Comparison of ENCODE assay signal across 25 cellular contexts in the genomic region with DNA sequence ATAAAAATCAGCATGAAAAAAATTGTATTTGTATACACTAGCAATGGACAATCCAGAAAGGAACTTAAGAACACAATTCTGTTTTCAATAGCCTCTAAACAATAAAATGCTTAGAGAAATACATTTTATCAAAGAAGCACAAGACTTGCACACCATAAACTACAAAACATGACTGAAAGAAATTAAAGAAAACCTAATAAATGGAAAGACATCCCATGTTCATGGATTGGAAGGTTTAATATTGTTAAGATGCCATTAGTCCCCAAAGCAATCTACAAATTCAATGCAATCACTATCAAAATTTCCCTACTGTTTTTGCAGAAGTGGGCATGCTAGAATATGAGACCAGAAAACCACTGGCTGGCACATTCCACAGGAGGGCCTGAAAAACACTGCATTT.
"Had no signal": no experiment of that assay in that cellular context is flagged by ENCODE, and none has a peak within 500 bp of the region (broad histone marks: within the 10 kb centered on the region; RNA-seq: fewer than 3 reads in every experiment).

No MANE protein-coding gene starts in this region.

- FAIRE-seq: urothelium cell line had no signal

- H3K36me3 ChIP-seq: stomach, suprapubic skin, thoracic aorta, thyroid gland, tibial artery, tibial nerve, transverse colon, upper lobe of left lung, upper lobe of right lung, uterus, vagina had no signal

- H3K4me1 ChIP-seq: stomach, suprapubic skin, testis, thyroid gland, tibial nerve, transverse colon, upper lobe of left lung, upper lobe of right lung, uterus, vagina had no signal

- H3K4me3 ChIP-seq: stomach, suprapubic skin, testis, thoracic aorta, thyroid gland, tibial artery, tibial nerve, transverse colon, upper lobe of left lung, upper lobe of right lung, uterus, vagina had no signal

- H3K9me3 ChIP-seq: suprapubic skin, testis, thoracic aorta, thyroid gland, upper lobe of right lung, vagina had no signal

- H3K27ac ChIP-seq: stomach, suprapubic skin, testis, thoracic aorta, thyroid gland, tibial artery, tibial nerve, transverse colon, upper lobe of left lung, upper lobe of right lung, uterus, vagina had no signal

- DNase-seq: stimulated activated CD4-positive, alpha-beta T cell treated with anti-CD3 and anti-CD28 coated beads, Interleukin-2, amount 100 ng/mL, for 48 hours; stimulated activated CD4-positive, alpha-beta T cell treated with anti-CD3 and anti-CD28 coated beads, Interleukin-4, amount 100 ng/mL, for 1 hour; stimulated activated CD4-positive, alpha-beta T cell treated with anti-CD3 and anti-CD28 coated beads, Interleukin-4, amount 100 ng/mL, for 24 hours; stimulated activated CD4-positive, alpha-beta T cell treated with anti-CD3 and anti-CD28 coated beads, Interleukin-4, amount 100 ng/mL, for 4 hours; stimulated activated CD8-positive, alpha-beta memory T cell treated with anti-CD3 and anti-CD28 coated beads, Interleukin-4, amount 100 ng/mL, for 48 hours; stimulated activated naive B cell treated with anti-CD40 and anti-IgM and Interleukin-4, amounts not matched to agents 10 μg/mL and 1 μg/mL and 100 μg/mL, for 72 hours; stimulated activated naive CD4-positive, alpha-beta T cell; stimulated activated naive CD4-positive, alpha-beta T cell treated with Interleukin-2 at 50 U/mL for 16 hours; stimulated activated naive CD8-positive, alpha-beta T cell treated with anti-CD3 and anti-CD28 coated beads, Interleukin-15, amount 100 ng/mL, for 72 hours; stimulated activated naive CD8-positive, alpha-beta T cell treated with anti-CD3 and anti-CD28 coated beads, Interleukin-15, Interleukin-2, amounts not matched to agents 100 U/mL and 50 U/mL, for 24 hours; stomach; substantia nigra; testis; thyroid gland; tibial artery; transverse colon; trophoblast cell; upper lobe of left lung; upper lobe of right lung; uterus had no signal
